In the genomic region with DNA sequence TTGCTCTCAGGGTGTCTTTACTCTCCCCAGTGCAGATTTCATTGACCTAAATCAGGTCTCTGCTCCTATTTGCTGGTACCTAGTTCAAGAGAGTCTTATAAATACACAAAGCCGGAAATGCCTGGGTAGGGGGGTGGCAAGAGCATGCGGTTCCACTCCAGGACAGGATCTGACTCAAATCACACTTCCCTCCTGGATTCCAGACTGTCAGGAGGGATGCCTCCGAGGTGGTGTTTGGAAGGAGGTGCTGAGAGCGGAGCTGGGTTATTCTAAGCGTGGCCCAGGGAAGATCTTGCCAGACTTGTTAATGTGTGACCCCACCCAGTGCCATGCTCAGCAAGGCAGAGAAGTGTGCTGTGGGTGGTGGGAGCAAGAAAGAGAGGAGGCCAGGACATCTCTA, we compare ENCODE assay signal across 1 cellular context.
TF ChIP-seq lines count a peak whose summit lies in the region.

No MANE protein-coding gene starts in this region.

TF ChIP-seq in HepG2, 621 proteins besides CTCF, POLR2A, EP300 and RAD21 (continued from another document):
- TF ChIP-seq, protein P1, sequence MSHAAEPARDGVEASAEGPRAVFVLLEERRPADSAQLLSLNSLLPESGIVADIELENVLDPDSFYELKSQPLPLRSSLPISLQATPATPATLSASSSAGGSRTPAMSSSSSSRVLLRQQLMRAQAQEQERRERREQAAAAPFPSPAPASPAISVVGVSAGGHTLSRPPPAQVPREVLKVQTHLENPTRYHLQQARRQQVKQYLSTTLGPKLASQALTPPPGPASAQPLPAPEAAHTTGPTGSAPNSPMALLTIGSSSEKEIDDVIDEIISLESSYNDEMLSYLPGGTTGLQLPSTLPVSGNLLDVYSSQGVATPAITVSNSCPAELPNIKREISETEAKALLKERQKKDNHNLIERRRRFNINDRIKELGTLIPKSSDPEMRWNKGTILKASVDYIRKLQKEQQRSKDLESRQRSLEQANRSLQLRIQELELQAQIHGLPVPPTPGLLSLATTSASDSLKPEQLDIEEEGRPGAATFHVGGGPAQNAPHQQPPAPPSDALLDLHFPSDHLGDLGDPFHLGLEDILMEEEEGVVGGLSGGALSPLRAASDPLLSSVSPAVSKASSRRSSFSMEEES (CRISPR knock-in tag; IDR thresholded peaks at IDR 0.05), result no peak
- TF ChIP-seq AHR (CRISPR knock-in tag; IDR thresholded peaks at IDR 0.05), result no peak
